15 cellular contexts compared by ENCODE assay signal in genomic region chr15:74630284-74631086, GRCh38. TPM values are rescaled to one million over a fixed set of nuclear protein-coding genes. Genes with fewer than 3 reads are reported as not detected.
A peak's percentile ranks its signal among the peaks of the same experiment; 100 is the strongest.
DNase-seq lines count a peak whose midpoint lies in the region; ATAC-seq and TF ChIP-seq lines count a peak whose summit lies in the region.
"Had no signal": no experiment of that assay in that cellular context is flagged by ENCODE, and none has a peak within 500 bp of the region (broad histone marks: within the 10 kb centered on the region; RNA-seq: fewer than 3 reads in every experiment).

No MANE protein-coding gene starts in this region.

- H3K9me3 Mint-ChIP-seq in stimulated activated naive CD8-positive, alpha-beta T cell treated with anti-CD3 and anti-CD28 coated beads, Interleukin-15, amount 100 ng/mL, for 72 hours, result no peaks in the 10 kb centered on the region
- H3K9me3 Mint-ChIP-seq: neural crest cell had no signal

- no peak for DNase-seq in cardiac muscle cell (ENCODE audit: low read depth in 1 of 2, low spot score in 1 of 2)
- no peak for DNase-seq in heart left ventricle
- DNase-seq in Peyer's patch, result peak in 2 of 3 donors; percentile 82 to 83
- no peak for DNase-seq in epithelial cell of proximal tubule (ENCODE audit: low read depth)
- no peak for DNase-seq in stimulated activated naive CD8-positive, alpha-beta T cell treated with anti-CD3 and anti-CD28 coated beads, Interleukin-15, amount 100 ng/mL, for 72 hours
- no peak for DNase-seq in thyroid gland
- no peak for DNase-seq in upper lobe of left lung
- DNase-seq: colonic mucosa, KBM-7, kidney, uterus had no signal

- no peak overlapping the region for H3K4me3 Mint-ChIP-seq in stimulated activated naive CD8-positive, alpha-beta T cell treated with anti-CD3 and anti-CD28 coated beads, Interleukin-15, amount 100 ng/mL, for 72 hours
- H3K4me3 Mint-ChIP-seq: neural crest cell had no signal

- intact Hi-C loops in heart left ventricle (cut with DNase I) (loop anchor here in 9 of 10 donors (5.0 to 10.0 kb wide), 4 partner anchors 258 to 324 kb away; partner anchors contain the start of gene RPP25 (in 3 of the 9)), thyroid gland (cut with DNase I) (loop anchor here (5.0 kb wide), 1 partner anchor 327 kb away; the partner anchor contains the start of gene RPP25)

- no peaks in the 10 kb centered on the region for H3K27me3 Mint-ChIP-seq in stimulated activated naive CD8-positive, alpha-beta T cell treated with anti-CD3 and anti-CD28 coated beads, Interleukin-15, amount 100 ng/mL, for 72 hours

- WGBS in heart left ventricle, 4 donors, result 53 to 78% (median 71%) methylated on average over 3 to 6 of the region's 6 CpGs
- WGBS in thyroid gland, 2 donors, result 78 to 79% methylated on average over 2 to 5 of the region's 6 CpGs
- 79 to 100% methylated on average over 1 to 6 of the region's 6 CpGs for WGBS in upper lobe of left lung, 2 donors

- H3K36me3 ChIP-seq in cardiac muscle cell (peaks cover 63% of the 10 kb centered on the region), heart left ventricle (peaks cover 0 to 99% (median 99%) of the 10 kb centered on the region in 9 donors), Peyer's patch (peaks cover 0 to 92% (median 0%) of the 10 kb centered on the region in 3 donors), thyroid gland (peaks cover 70 to 83% of the 10 kb centered on the region in 2 donors), upper lobe of left lung (peaks cover 35 to 99% (median 85%) of the 10 kb centered on the region in 4 donors)
- H3K36me3 ChIP-seq: uterus had no signal

- no peaks in the 10 kb centered on the region for H3K4me1 ChIP-seq in cardiac muscle cell (ENCODE audit: low read depth)
- peaks cover 0 to 10% (median 0%) of the 10 kb centered on the region in 12 donors for H3K4me1 ChIP-seq in heart left ventricle
- peaks cover 0 to 22% (median 2%) of the 10 kb centered on the region in 4 donors for H3K4me1 ChIP-seq in Peyer's patch
- no peaks in the 10 kb centered on the region for H3K4me1 ChIP-seq in thyroid gland
- H3K4me1 ChIP-seq in upper lobe of left lung, result peaks cover 0 to 3% (median 0%) of the 10 kb centered on the region in 4 donors
- H3K4me1 ChIP-seq: colonic mucosa, uterus had no signal

- no peaks in the 10 kb centered on the region for H3K27me3 ChIP-seq in cardiac muscle cell
- H3K27me3 ChIP-seq in heart left ventricle, result no peaks in the 10 kb centered on the region
- H3K27me3 ChIP-seq in Peyer's patch, result no peaks in the 10 kb centered on the region
- no peaks in the 10 kb centered on the region for H3K27me3 ChIP-seq in thyroid gland
- no peaks in the 10 kb centered on the region for H3K27me3 ChIP-seq in upper lobe of left lung
- H3K27me3 ChIP-seq: colonic mucosa, uterus had no signal

- H3K9me3 ChIP-seq in cardiac muscle cell (ENCODE audit: low read depth), result no peaks in the 10 kb centered on the region
- no peaks in the 10 kb centered on the region for H3K9me3 ChIP-seq in heart left ventricle
- H3K9me3 ChIP-seq in Peyer's patch, result no peaks in the 10 kb centered on the region
- no peaks in the 10 kb centered on the region for H3K9me3 ChIP-seq in thyroid gland
- no peaks in the 10 kb centered on the region for H3K9me3 ChIP-seq in upper lobe of left lung
- H3K9me3 ChIP-seq: colonic mucosa, uterus had no signal

- H3K27ac ChIP-seq in cardiac muscle cell (no peak overlapping the region), heart left ventricle (no peak overlapping the region), Peyer's patch (peak overlapping the region in 1 of 4 donors; percentile 67), thyroid gland (no peak overlapping the region), upper lobe of left lung (no peak overlapping the region)
- H3K27ac ChIP-seq: C4-2B, colonic mucosa, uterus had no signal

- TF ChIP-seq POLR2A in heart left ventricle (IDR thresholded peaks at IDR 0.05) (no peak), Peyer's patch (IDR thresholded peaks at IDR 0.05) (no peak), thyroid gland (IDR thresholded peaks at IDR 0.05) (no peak), upper lobe of left lung (IDR thresholded peaks at IDR 0.05) (no peak)

- TF ChIP-seq EP300 in upper lobe of left lung (IDR thresholded peaks at IDR 0.05), result no peak

- H3K4me3 ChIP-seq in cardiac muscle cell (no peak overlapping the region), heart left ventricle (no peak overlapping the region), Peyer's patch (no peak overlapping the region), epithelial cell of proximal tubule (ENCODE audit: low read depth, low read length) (no peak overlapping the region), thyroid gland (replicated peaks in 1 of 3) (no peak overlapping the region), upper lobe of left lung (no peak overlapping the region)
- H3K4me3 ChIP-seq: colonic mucosa, smooth muscle cell, uterus had no signal

- no peak for ATAC-seq in heart left ventricle
- no peak for ATAC-seq in stimulated activated naive CD8-positive, alpha-beta T cell treated with anti-CD3 and anti-CD28 coated beads, Interleukin-15, amount 100 ng/mL, for 72 hours
- no peak for ATAC-seq in HG03469 (IDR thresholded peaks at IDR 0.05; ENCODE audit: unreplicated experiment)
- ATAC-seq in upper lobe of left lung (ENCODE audit: low FRiP score in 2 of 2), result no peak

- peaks cover 43% of the 10 kb centered on the region for H3K4me1 Mint-ChIP-seq in stimulated activated naive CD8-positive, alpha-beta T cell treated with anti-CD3 and anti-CD28 coated beads, Interleukin-15, amount 100 ng/mL, for 72 hours
- H3K4me1 Mint-ChIP-seq: neural crest cell had no signal

- TF ChIP-seq CTCF in cardiac muscle cell (IDR thresholded peaks at IDR 0.05; ENCODE audit: low read depth, low read length), result peak; percentile 28
- TF ChIP-seq CTCF in heart left ventricle (IDR thresholded peaks at IDR 0.05), result no peak
- no peak for TF ChIP-seq CTCF in Peyer's patch (IDR thresholded peaks at IDR 0.05)
- TF ChIP-seq CTCF in epithelial cell of proximal tubule (conservative IDR thresholded peaks at IDR 0.05; ENCODE audit: low read depth, low read length), result peak; percentile 30
- TF ChIP-seq CTCF in thyroid gland (IDR thresholded peaks at IDR 0.05), result no peak
- no peak for TF ChIP-seq CTCF in upper lobe of left lung (IDR thresholded peaks at IDR 0.05)

- peak overlapping the region; percentile 87 for H3K27ac Mint-ChIP-seq in stimulated activated naive CD8-positive, alpha-beta T cell treated with anti-CD3 and anti-CD28 coated beads, Interleukin-15, amount 100 ng/mL, for 72 hours

RNA-seq across cellular contexts. Expression of gene CLK3, which starts 14.8 kb away (rescaled TPM):
- 193 and 319 TPM in 2 replicates for total RNA-seq in cardiac muscle cell
- polyA plus RNA-seq in cardiac muscle cell, result 100 and 125 TPM in 2 replicates
- 10 to 100 TPM; 32.8 to 75.9 (median 49.9) TPM for total RNA-seq in heart left ventricle
- 10 to 100 TPM; 31.0 to 43.5 TPM for polyA plus RNA-seq in heart left ventricle
- 100 to 1,000 TPM; 123 to 361 (median 213) TPM for total RNA-seq in Peyer's patch
- 82.6 and 102 TPM in 2 replicates for total RNA-seq in epithelial cell of proximal tubule
- total RNA-seq in thyroid gland, result 100 to 1,000 TPM in 3 of 4 donors, 10 to 100 TPM in 1; 91.9 to 156 (median 120) TPM
- 100 to 1,000 TPM in 2 of 6 donors, 10 to 100 TPM in 4; 78.0 to 289 (median 89.7) TPM for total RNA-seq in upper lobe of left lung

Comparison
In these comparisons a context has a peak if more than half of its experiments do, and no peak if none do; other contexts are left out.
1. CTCF ChIP-seq: peak in cardiac muscle cell (single experiment) and epithelial cell of proximal tubule (single experiment); none in heart left ventricle (0 of 12), Peyer's patch (0 of 6), thyroid gland (0 of 6) and upper lobe of left lung (0 of 6).
2. DNase-seq: peak in Peyer's patch (2 of 3); none in cardiac muscle cell (0 of 2), heart left ventricle (0 of 5), epithelial cell of proximal tubule (single experiment), stimulated activated naive CD8-positive, alpha-beta T cell treated with anti-CD3 and anti-CD28 coated beads, Interleukin-15, amount 100 ng/mL, for 72 hours (0 of 2), thyroid gland (0 of 2) and upper lobe of left lung (0 of 2).